11 cellular contexts compared by ENCODE assay signal in genomic region chr6:144351741-144352140, GRCh38.
DNase-seq lines count a peak whose midpoint lies in the region; ATAC-seq and TF ChIP-seq lines count a peak whose summit lies in the region.
"Had no signal": no experiment of that assay in that cellular context is flagged by ENCODE, and none has a peak within 500 bp of the region (broad histone marks: within the 10 kb centered on the region; RNA-seq: fewer than 3 reads in every experiment).

No MANE protein-coding gene starts in this region.

- H3K4me1 Mint-ChIP-seq in activated B cell treated with CpG ODN at 0.5 μM for 24 hours, result peaks cover 84% of the 10 kb centered on the region

- H3K9me3 Mint-ChIP-seq in activated B cell treated with CpG ODN at 0.5 μM for 24 hours, result no peaks in the 10 kb centered on the region

- H3K36me3 ChIP-seq in cardiac muscle cell, result no peaks in the 10 kb centered on the region
- H3K36me3 ChIP-seq: WERI-Rb-1 had no signal

- H3K27ac ChIP-seq in cardiac muscle cell (peak overlapping the region; percentile 58), skin epidermis (peak overlapping the region in 18 of 21 experiments; percentile 0 to 93 (median 62))
- H3K27ac ChIP-seq: WERI-Rb-1 had no signal

- POLR2A ChIA-PET in activated B cell treated with CpG ODN at 0.5 μM for 24 hours (lab: Charles Lee), result interaction anchor here (0.6 to 1.8 kb wide), 2 partner anchors 9 to 23 kb away, joined by 5 to 14 read pairs; no protein-coding TSS in a partner anchor

- no peak for ATAC-seq in activated B cell treated with CpG ODN at 0.5 μM for 24 hours (ENCODE audit: low read depth)

- H3K4me3 Mint-ChIP-seq in activated B cell treated with CpG ODN at 0.5 μM for 24 hours, result peak overlapping the region; percentile 36

- peaks cover 9% of the 10 kb centered on the region for H3K36me3 Mint-ChIP-seq in activated B cell treated with CpG ODN at 0.5 μM for 24 hours (ENCODE audit: low read depth)

- peak overlapping the region; percentile 90 for H3K27ac Mint-ChIP-seq in activated B cell treated with CpG ODN at 0.5 μM for 24 hours

- no peak for DNase-seq in Jurkat, Clone E6-1 (ENCODE audit: low read depth, low spot score)
- DNase-seq in activated B cell treated with CpG ODN at 0.5 μM for 24 hours, result no peak
- no peak for DNase-seq in cardiac muscle cell (ENCODE audit: low read depth in 1 of 2, low spot score in 1 of 2)
- DNase-seq in 8988T, result no peak
- DNase-seq in glomerular visceral epithelial cell (ENCODE audit: extremely low spot score), result no peak
- no peak for DNase-seq in NCI-H2081 treated with DMSO at 0.1 percent for 48 hours (lab: John Stamatoyannopoulos, UW)
- DNase-seq: cortex of kidney, islet precursor cell, NCI-H345, WERI-Rb-1 had no signal

- no peaks in the 10 kb centered on the region for H3K27me3 ChIP-seq in cardiac muscle cell

- H3K4me3 ChIP-seq in Jurkat, Clone E6-1 (ENCODE audit: low read length), result peak overlapping the region; percentile 50
- H3K4me3 ChIP-seq in cardiac muscle cell, result no peak overlapping the region
- no peak overlapping the region for H3K4me3 ChIP-seq in skin epidermis

- TF ChIP-seq CTCF in activated B cell treated with CpG ODN at 0.5 μM for 24 hours (IDR thresholded peaks at IDR 0.05) (no peak), cardiac muscle cell (IDR thresholded peaks at IDR 0.05; ENCODE audit: low read depth, low read length) (no peak)

- CTCF ChIA-PET in activated B cell treated with CpG ODN at 0.5 μM for 24 hours (lab: Charles Lee), result no interaction called here

- H3K27me3 Mint-ChIP-seq in activated B cell treated with CpG ODN at 0.5 μM for 24 hours, result no peaks in the 10 kb centered on the region

- peaks cover 12% of the 10 kb centered on the region for H3K4me1 ChIP-seq in cardiac muscle cell (ENCODE audit: low read depth)

- no peaks in the 10 kb centered on the region for H3K9me3 ChIP-seq in cardiac muscle cell (ENCODE audit: low read depth)

- intact Hi-C loops in activated B cell treated with CpG ODN at 0.5 μM for 24 hours (cut with micrococcal nuclease), result loop anchor here (1.0 to 2.0 kb wide), 4 partner anchors 7 to 43 kb away; no protein-coding TSS in a partner anchor
